1 cellular context compared by ENCODE assay signal in genomic region chr22:37156686-37157435, GRCh38.
TF ChIP-seq lines count a peak whose summit lies in the region.

No MANE protein-coding gene starts in this region.

TF ChIP-seq in IMR-90, 13 proteins besides CTCF, POLR2A, EP300 and RAD21 (continued from another document):
- TF ChIP-seq, protein P1, sequence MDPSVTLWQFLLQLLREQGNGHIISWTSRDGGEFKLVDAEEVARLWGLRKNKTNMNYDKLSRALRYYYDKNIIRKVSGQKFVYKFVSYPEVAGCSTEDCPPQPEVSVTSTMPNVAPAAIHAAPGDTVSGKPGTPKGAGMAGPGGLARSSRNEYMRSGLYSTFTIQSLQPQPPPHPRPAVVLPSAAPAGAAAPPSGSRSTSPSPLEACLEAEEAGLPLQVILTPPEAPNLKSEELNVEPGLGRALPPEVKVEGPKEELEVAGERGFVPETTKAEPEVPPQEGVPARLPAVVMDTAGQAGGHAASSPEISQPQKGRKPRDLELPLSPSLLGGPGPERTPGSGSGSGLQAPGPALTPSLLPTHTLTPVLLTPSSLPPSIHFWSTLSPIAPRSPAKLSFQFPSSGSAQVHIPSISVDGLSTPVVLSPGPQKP (IDR thresholded peaks at IDR 0.05; ENCODE audit: borderline replicate concordance, low read depth, low read length), result no peak
- TF ChIP-seq NFE2L2 (IDR thresholded peaks at IDR 0.05; ENCODE audit: low read depth, low read length) (no peak), MAZ (IDR thresholded peaks at IDR 0.05; ENCODE audit: borderline replicate concordance, low read depth, low read length) (no peak), RCOR1 (IDR thresholded peaks at IDR 0.05; ENCODE audit: insufficient replicate concordance, low read length) (no peak), CEBPB (IDR thresholded peaks at IDR 0.05; ENCODE audit: low read depth, low read length) (no peak), RFX5 (IDR thresholded peaks at IDR 0.05; ENCODE audit: low read depth, low read length) (no peak), SMC3 (IDR thresholded peaks at IDR 0.05; ENCODE audit: low read depth, low read length) (no peak), MAFK (IDR thresholded peaks at IDR 0.05; ENCODE audit: low read depth, low read length) (no peak), MXI1 (IDR thresholded peaks at IDR 0.05; ENCODE audit: borderline replicate concordance, low read depth, low read length) (no peak), FOS (IDR thresholded peaks at IDR 0.05; ENCODE audit: low read depth, low read length) (no peak)
- TF ChIP-seq, protein P2, sequence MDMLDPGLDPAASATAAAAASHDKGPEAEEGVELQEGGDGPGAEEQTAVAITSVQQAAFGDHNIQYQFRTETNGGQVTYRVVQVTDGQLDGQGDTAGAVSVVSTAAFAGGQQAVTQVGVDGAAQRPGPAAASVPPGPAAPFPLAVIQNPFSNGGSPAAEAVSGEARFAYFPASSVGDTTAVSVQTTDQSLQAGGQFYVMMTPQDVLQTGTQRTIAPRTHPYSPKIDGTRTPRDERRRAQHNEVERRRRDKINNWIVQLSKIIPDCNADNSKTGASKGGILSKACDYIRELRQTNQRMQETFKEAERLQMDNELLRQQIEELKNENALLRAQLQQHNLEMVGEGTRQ (IDR thresholded peaks at IDR 0.05; ENCODE audit: low read depth, low read length), result no peak
